Comparison of ENCODE assay signal across 8 cellular contexts in genomic region chr3:27591811-27592210, GRCh38.
DNase-seq lines count a peak whose midpoint lies in the region; ATAC-seq lines count a peak whose summit lies in the region.

No MANE protein-coding gene starts in this region.

- H3K36me3 Mint-ChIP-seq in activated T-helper 17 cell treated with anti-CD3 and anti-CD28 coated beads, Interleukin-2, amount 50 U/mL, for 72 hours (ENCODE audit: low read depth) = no peaks in the 10 kb centered on the region

- in situ Hi-C loops in GM23248 (cut with MboI) = no loop called here

- no peaks in the 10 kb centered on the region for H3K9me2 ChIP-seq in GM23248 (ENCODE audit: insufficient read depth)

- H3K4me3 ChIP-seq in GM23248 = no peak overlapping the region
- no peak overlapping the region for H3K4me3 ChIP-seq in mucosa of rectum (ENCODE audit: low read length in 2 of 2)

- no peak overlapping the region for H3K4me2 ChIP-seq in GM23248 (ENCODE audit: unreplicated experiment)

- no peaks in the 10 kb centered on the region for H3K27me3 ChIP-seq in GM23248 (replicated peaks; ENCODE audit: insufficient read depth)
- H3K27me3 ChIP-seq in mucosa of rectum (ENCODE audit: control insufficient read depth in 2 of 2, insufficient read depth in 2 of 2, low read length in 2 of 2) = no peaks in the 10 kb centered on the region

- no peaks in the 10 kb centered on the region for H3K9me3 Mint-ChIP-seq in activated T-helper 17 cell treated with anti-CD3 and anti-CD28 coated beads, Interleukin-2, amount 50 U/mL, for 72 hours

- H3K4me3 Mint-ChIP-seq in activated T-helper 17 cell treated with anti-CD3 and anti-CD28 coated beads, Interleukin-2, amount 50 U/mL, for 72 hours = peak overlapping the region; percentile 66

- H3K9me3 ChIP-seq in GM23248 (ENCODE audit: low read depth) (no peaks in the 10 kb centered on the region), mucosa of rectum (ENCODE audit: control insufficient read depth in 2 of 2, low read length in 2 of 2) (no peaks in the 10 kb centered on the region)

- WGBS in GM23248 (ENCODE audit: low coverage in 1 of 2, low lambda C conversion rate in 2 of 2, missing lambda C conversion rate in 2 of 2), 2 experiments = 87 to 90% methylated on average over 4 of the region's 4 CpGs

- H2AFZ ChIP-seq in GM23248 = 0 out of 2 replicates have a peak overlapping the region, but pooled peaks have one; percentile 40

- no peaks in the 10 kb centered on the region for H4K20me1 ChIP-seq in GM23248 (ENCODE audit: insufficient read depth)

- H3K36me3 ChIP-seq in GM23248 (ENCODE audit: low read depth) = no peaks in the 10 kb centered on the region
- H3K36me3 ChIP-seq in mucosa of rectum (ENCODE audit: control insufficient read depth in 2 of 2, insufficient read depth in 2 of 2, low read length in 2 of 2) = no peaks in the 10 kb centered on the region

- H3K4me1 ChIP-seq in GM23248 (ENCODE audit: insufficient read depth) = peaks cover 40% of the 10 kb centered on the region
- H3K4me1 ChIP-seq in mucosa of rectum (ENCODE audit: control insufficient read depth in 2 of 2, insufficient read depth in 2 of 2, low read length in 2 of 2) = peaks cover 8 to 15% of the 10 kb centered on the region in 2 donors

- H3K27ac Mint-ChIP-seq in activated T-helper 17 cell treated with anti-CD3 and anti-CD28 coated beads, Interleukin-2, amount 50 U/mL, for 72 hours = peak overlapping the region; percentile 72

- H3K27ac ChIP-seq in GM23248 (peak overlapping the region; percentile 65; the same call in 1 of the 2 replicates), mucosa of rectum (ENCODE audit: low read depth in 2 of 2, low read length in 2 of 2) (peak overlapping the region; percentile 48 to 69)

- ATAC-seq in activated T-helper 17 cell treated with anti-CD3 and anti-CD28 coated beads, Interleukin-2, amount 50 U/mL, for 72 hours (replicated peaks) = peak; percentile 42
- no peak for ATAC-seq in HG02970 (IDR thresholded peaks at IDR 0.05; ENCODE audit: low FRiP score, unreplicated experiment)

- H3K9ac ChIP-seq in GM23248 = no peak overlapping the region
- H3K9ac ChIP-seq in mucosa of rectum (ENCODE audit: low read depth in 1 of 2, low read length in 2 of 2) = no peak overlapping the region

- intact Hi-C loops in head of caudate nucleus (cut with DNase I) = no loop called here

- DNase-seq in COLO829 (ENCODE audit: low spot score) (peak; percentile 63), GM23248 (no peak), head of caudate nucleus (no peak), NCI-H1417 (lab: John Stamatoyannopoulos, UW) (no peak), amygdala (lab: John Stamatoyannopoulos, UW) (no peak)

- peaks cover 41% of the 10 kb centered on the region for H3K4me1 Mint-ChIP-seq in activated T-helper 17 cell treated with anti-CD3 and anti-CD28 coated beads, Interleukin-2, amount 50 U/mL, for 72 hours

- no peaks in the 10 kb centered on the region for H3K27me3 Mint-ChIP-seq in activated T-helper 17 cell treated with anti-CD3 and anti-CD28 coated beads, Interleukin-2, amount 50 U/mL, for 72 hours

- H3K79me2 ChIP-seq in GM23248 (ENCODE audit: insufficient read depth) = no peaks in the 10 kb centered on the region

- H3F3A ChIP-seq in GM23248 (ENCODE audit: insufficient read depth) = peaks cover 39% of the 10 kb centered on the region
